Comparison of ENCODE assay signal across 14 cellular contexts in genomic region chr17:36980281-36980761, GRCh38. TPM values are rescaled to one million over a fixed set of nuclear protein-coding genes. Genes with fewer than 3 reads are reported as not detected.
DNase-seq lines count a peak whose midpoint lies in the region; TF ChIP-seq lines count a peak whose summit lies in the region.
"Had no signal": no experiment of that assay in that cellular context is flagged by ENCODE, and none has a peak within 500 bp of the region (broad histone marks: within the 10 kb centered on the region; RNA-seq: fewer than 3 reads in every experiment).

No MANE protein-coding gene starts in this region.

- no peak overlapping the region for H3K9ac ChIP-seq in endodermal cell (ENCODE audit: extremely low read depth, low read length, poor library complexity, severe bottlenecking)

- H3K36me3 ChIP-seq in endodermal cell (ENCODE audit: control insufficient read depth, insufficient read depth, low read length): peaks cover 32% of the 10 kb centered on the region

- no peaks in the 10 kb centered on the region for H3K27me3 Mint-ChIP-seq in endodermal cell (ENCODE audit: insufficient read depth)
- H3K27me3 Mint-ChIP-seq in osteocyte (ENCODE audit: unreplicated experiment): no peaks in the 10 kb centered on the region
- H3K27me3 Mint-ChIP-seq: activated naive CD4-positive, alpha-beta T cell treated with anti-CD3 and anti-CD28 coated beads, Interleukin-2, amount 50 U/mL, for 24 hours had no signal

- no peaks in the 10 kb centered on the region for H3K9me3 ChIP-seq in endodermal cell (ENCODE audit: control insufficient read depth, low read length)

- TF ChIP-seq CTCF in endodermal cell (conservative IDR thresholded peaks at IDR 0.05): no peak
- TF ChIP-seq CTCF in osteocyte (IDR thresholded peaks at IDR 0.05): no peak

- no peak overlapping the region for H3K27ac ChIP-seq in endodermal cell (ENCODE audit: low read depth, low read length)
- H3K27ac ChIP-seq: hepatocyte had no signal

- H3K36me3 Mint-ChIP-seq in endodermal cell (ENCODE audit: low read depth) (peaks cover 14% of the 10 kb centered on the region), osteocyte (ENCODE audit: unreplicated experiment) (peaks cover 14% of the 10 kb centered on the region)

- 76 to 83% methylated on average over 2 of the region's 2 CpGs for WGBS in endodermal cell (ENCODE audit: insufficient coverage in 1 of 2, insufficient read length in 1 of 2), 2 experiments

- H3K27ac Mint-ChIP-seq in endodermal cell (peak overlapping the region; percentile 67), osteocyte (ENCODE audit: unreplicated experiment) (peak overlapping the region; percentile 81)
- H3K27ac Mint-ChIP-seq: activated naive CD4-positive, alpha-beta T cell treated with anti-CD3 and anti-CD28 coated beads, Interleukin-2, amount 50 U/mL, for 24 hours; CD8-positive, alpha-beta T cell had no signal

- no peaks in the 10 kb centered on the region for H3K4me1 ChIP-seq in endodermal cell (ENCODE audit: control insufficient read depth, insufficient read depth, low read length)

- H3K9me3 Mint-ChIP-seq in endodermal cell (no peaks in the 10 kb centered on the region), osteocyte (ENCODE audit: unreplicated experiment) (no peaks in the 10 kb centered on the region)
- H3K9me3 Mint-ChIP-seq: activated naive CD4-positive, alpha-beta T cell treated with anti-CD3 and anti-CD28 coated beads, Interleukin-2, amount 50 U/mL, for 24 hours; CD8-positive, alpha-beta T cell had no signal

- H3K4me3 Mint-ChIP-seq in endodermal cell: no peak overlapping the region
- no peak overlapping the region for H3K4me3 Mint-ChIP-seq in osteocyte (ENCODE audit: unreplicated experiment)
- H3K4me3 Mint-ChIP-seq: activated naive CD4-positive, alpha-beta T cell treated with anti-CD3 and anti-CD28 coated beads, Interleukin-2, amount 50 U/mL, for 24 hours; CD8-positive, alpha-beta T cell had no signal

- no peak overlapping the region for H3K4me3 ChIP-seq in endodermal cell (ENCODE audit: low read length)
- H3K4me3 ChIP-seq: hepatocyte had no signal

- H3K4me1 Mint-ChIP-seq in endodermal cell (peaks cover 10% of the 10 kb centered on the region), osteocyte (ENCODE audit: unreplicated experiment) (peaks cover 30% of the 10 kb centered on the region)

- no peaks in the 10 kb centered on the region for H3K27me3 ChIP-seq in endodermal cell (ENCODE audit: control insufficient read depth, insufficient read depth, low read length, poor library complexity, severe bottlenecking)
- H3K27me3 ChIP-seq: hepatocyte had no signal

- DNase-seq in EH (ENCODE audit: low read depth): peak; percentile 43
- peak; percentile 23 for DNase-seq in NCI-H460 (ENCODE audit: extremely low read depth, low read depth)
- DNase-seq in endodermal cell: no peak
- DNase-seq in osteocyte (ENCODE audit: extremely low spot score, unreplicated experiment): no peak
- no peak for DNase-seq in effector CD4-positive, alpha-beta T cell
- DNase-seq in activated gamma-delta T cell treated with Interleukin-2 at 50 U/mL for 16 hours: no peak
- DNase-seq in T-helper 9 cell: no peak
- no peak for DNase-seq in hippocampal formation (lab: John Stamatoyannopoulos, UW)
- DNase-seq: CD8-positive, alpha-beta T cell; NCI-H1930 had no signal

RNA-seq across cellular contexts. Expression of gene AATF, which starts 31.6 kb away (rescaled TPM):
- 53.0 and 54.8 TPM in 2 replicates for total RNA-seq in NCI-H460 (2014; rRNA removed; shearing (Covaris generic))
- polyA plus RNA-seq in NCI-H460 (2014; cell fraction: nucleus; rRNA removed): 31.9 and 35.5 TPM in 2 replicates
- total RNA-seq in endodermal cell (10 to 100 TPM; 90.7 TPM), osteocyte (39.6 and 42.8 TPM in 2 replicates)
- polyA plus RNA-seq in endodermal cell (2013, experiment 1 of 2): 37.6 TPM
- polyA plus RNA-seq in endodermal cell (2013, experiment 2 of 2): 34.2 TPM

RNA-seq across cellular contexts. Expression of gene LHX1, which starts 43.0 kb away (rescaled TPM):
- 0.05 TPM in 1 of 2 replicates, not detected in the other for total RNA-seq in NCI-H460 (2014; rRNA removed; shearing (Covaris generic))
- 0.43 TPM in 1 of 2 replicates, not detected in the other for polyA plus RNA-seq in NCI-H460 (2014; cell fraction: nucleus; rRNA removed)
- 100 to 1,000 TPM in 1 of 2 donors, 10 to 100 TPM in 1; 85.9 to 259 TPM for total RNA-seq in endodermal cell
- 9.7 TPM for polyA plus RNA-seq in endodermal cell (2013, experiment 1 of 2)
- 17.6 TPM for polyA plus RNA-seq in endodermal cell (2013, experiment 2 of 2)
- not detected in 2 replicates for total RNA-seq in osteocyte
- total RNA-seq: CD8-positive, alpha-beta T cell; hepatocyte; HepG2; mesenteric fat pad had no signal
- polyA plus RNA-seq: HepG2 had no signal

Comparison
In these comparisons a context has a peak if more than half of its experiments do, and no peak if none do; other contexts are left out.
1. DNase-seq: peak in EH (single experiment) and NCI-H460 (single experiment); none in endodermal cell (single experiment), osteocyte (single experiment), effector CD4-positive, alpha-beta T cell (single experiment), activated gamma-delta T cell treated with Interleukin-2 at 50 U/mL for 16 hours (single experiment), T-helper 9 cell (single experiment) and hippocampal formation (0 of 2).
2. RNA of gene LHX1, which starts 43.0 kb away (total RNA-seq): 85.9 to 259 TPM in endodermal cell; 0.05 TPM in NCI-H460 and not detected in osteocyte; every median in the first group is over 10 times any median in the second.